In the genomic region with DNA sequence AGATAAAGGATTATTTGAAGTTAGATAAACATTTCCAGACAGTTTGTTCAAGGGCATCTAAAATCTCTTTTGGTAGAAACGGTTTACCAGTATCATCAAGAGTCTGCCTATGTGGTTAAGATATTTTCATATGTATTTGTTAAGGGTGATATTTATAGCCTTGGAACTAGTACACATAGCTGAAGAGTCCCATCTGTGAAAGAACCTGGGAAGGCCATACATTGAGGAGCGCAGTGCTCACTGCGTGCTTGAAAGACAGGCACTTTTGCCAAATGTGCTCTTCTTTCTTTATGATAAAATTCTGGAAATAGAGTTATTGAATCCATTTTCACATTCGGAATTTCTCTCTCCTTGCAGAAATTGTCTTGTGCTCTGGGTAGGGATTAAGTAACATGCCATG, we compare ENCODE assay signal across 1 cellular context.
TF ChIP-seq lines count a peak whose summit lies in the region.

No MANE protein-coding gene starts in this region.

TF ChIP-seq in GM23338, 12 proteins besides CTCF, POLR2A, EP300 and RAD21 (continued from another document):
- TF ChIP-seq, protein P1, sequence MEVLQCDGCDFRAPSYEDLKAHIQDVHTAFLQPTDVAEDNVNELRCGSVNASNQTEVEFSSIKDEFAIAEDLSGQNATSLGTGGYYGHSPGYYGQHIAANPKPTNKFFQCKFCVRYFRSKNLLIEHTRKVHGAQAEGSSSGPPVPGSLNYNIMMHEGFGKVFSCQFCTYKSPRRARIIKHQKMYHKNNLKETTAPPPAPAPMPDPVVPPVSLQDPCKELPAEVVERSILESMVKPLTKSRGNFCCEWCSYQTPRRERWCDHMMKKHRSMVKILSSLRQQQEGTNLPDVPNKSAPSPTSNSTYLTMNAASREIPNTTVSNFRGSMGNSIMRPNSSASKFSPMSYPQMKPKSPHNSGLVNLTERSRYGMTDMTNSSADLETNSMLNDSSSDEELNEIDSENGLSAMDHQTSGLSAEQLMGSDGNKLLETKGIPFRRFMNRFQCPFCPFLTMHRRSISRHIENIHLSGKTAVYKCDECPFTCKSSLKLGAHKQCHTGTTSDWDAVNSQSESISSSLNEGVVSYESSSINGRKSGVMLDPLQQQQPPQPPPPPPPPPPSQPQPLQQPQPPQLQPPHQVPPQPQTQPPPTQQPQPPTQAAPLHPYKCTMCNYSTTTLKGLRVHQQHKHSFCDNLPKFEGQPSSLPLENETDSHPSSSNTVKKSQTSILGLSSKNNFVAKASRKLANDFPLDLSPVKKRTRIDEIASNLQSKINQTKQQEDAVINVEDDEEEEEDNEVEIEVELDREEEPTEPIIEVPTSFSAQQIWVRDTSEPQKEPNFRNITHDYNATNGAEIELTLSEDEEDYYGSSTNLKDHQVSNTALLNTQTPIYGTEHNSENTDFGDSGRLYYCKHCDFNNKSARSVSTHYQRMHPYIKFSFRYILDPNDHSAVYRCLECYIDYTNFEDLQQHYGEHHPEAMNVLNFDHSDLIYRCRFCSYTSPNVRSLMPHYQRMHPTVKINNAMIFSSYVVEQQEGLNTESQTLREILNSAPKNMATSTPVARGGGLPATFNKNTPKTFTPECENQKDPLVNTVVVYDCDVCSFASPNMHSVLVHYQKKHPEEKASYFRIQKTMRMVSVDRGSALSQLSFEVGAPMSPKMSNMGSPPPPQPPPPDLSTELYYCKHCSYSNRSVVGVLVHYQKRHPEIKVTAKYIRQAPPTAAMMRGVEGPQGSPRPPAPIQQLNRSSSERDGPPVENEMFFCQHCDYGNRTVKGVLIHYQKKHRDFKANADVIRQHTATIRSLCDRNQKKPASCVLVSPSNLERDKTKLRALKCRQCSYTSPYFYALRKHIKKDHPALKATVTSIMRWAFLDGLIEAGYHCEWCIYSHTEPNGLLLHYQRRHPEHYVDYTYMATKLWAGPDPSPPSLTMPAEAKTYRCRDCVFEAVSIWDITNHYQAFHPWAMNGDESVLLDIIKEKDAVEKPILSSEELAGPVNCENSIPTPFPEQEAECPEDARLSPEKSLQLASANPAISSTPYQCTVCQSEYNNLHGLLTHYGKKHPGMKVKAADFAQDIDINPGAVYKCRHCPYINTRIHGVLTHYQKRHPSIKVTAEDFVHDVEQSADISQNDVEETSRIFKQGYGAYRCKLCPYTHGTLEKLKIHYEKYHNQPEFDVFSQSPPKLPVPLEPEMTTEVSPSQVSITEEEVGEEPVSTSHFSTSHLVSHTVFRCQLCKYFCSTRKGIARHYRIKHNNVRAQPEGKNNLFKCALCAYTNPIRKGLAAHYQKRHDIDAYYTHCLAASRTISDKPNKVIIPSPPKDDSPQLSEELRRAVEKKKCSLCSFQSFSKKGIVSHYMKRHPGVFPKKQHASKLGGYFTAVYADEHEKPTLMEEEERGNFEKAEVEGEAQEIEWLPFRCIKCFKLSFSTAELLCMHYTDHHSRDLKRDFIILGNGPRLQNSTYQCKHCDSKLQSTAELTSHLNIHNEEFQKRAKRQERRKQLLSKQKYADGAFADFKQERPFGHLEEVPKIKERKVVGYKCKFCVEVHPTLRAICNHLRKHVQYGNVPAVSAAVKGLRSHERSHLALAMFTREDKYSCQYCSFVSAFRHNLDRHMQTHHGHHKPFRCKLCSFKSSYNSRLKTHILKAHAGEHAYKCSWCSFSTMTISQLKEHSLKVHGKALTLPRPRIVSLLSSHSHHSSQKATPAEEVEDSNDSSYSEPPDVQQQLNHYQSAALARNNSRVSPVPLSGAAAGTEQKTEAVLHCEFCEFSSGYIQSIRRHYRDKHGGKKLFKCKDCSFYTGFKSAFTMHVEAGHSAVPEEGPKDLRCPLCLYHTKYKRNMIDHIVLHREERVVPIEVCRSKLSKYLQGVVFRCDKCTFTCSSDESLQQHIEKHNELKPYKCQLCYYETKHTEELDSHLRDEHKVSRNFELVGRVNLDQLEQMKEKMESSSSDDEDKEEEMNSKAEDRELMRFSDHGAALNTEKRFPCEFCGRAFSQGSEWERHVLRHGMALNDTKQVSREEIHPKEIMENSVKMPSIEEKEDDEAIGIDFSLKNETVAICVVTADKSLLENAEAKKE (CRISPR knock-in tag; IDR thresholded peaks at IDR 0.05) = no peak
- TF ChIP-seq STAT1 (IDR thresholded peaks at IDR 0.05; ENCODE audit: unreplicated experiment) = no peak
TF ChIP-seq in GM23338: peak in this region for 0.
